ENCODE assay signal across 36 cellular contexts in the genomic region with DNA sequence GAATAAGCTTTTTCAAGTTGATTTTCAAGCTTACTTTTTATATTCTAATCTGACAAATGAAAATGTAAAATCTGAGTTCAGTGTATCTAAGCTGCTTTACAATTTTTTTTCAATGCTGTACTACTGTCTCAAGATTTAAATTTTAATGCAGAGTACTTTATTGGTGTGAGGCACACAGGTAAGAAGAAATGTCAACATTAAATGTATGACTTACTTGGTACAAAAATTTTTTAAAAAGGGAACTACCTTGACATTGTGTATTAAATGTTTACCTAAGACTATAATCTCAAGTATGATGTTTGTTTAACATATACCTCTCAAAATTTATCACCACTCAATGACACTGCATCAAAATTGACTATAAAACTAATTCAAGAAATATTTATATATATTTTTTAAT.
"Had no signal": no experiment of that assay in that cellular context is flagged by ENCODE, and none has a peak within 500 bp of the region (broad histone marks: within the 10 kb centered on the region; RNA-seq: fewer than 3 reads in every experiment).

No MANE protein-coding gene starts in this region.

- H3K9me3 ChIP-seq: adrenal gland, body of pancreas, breast epithelium had no signal

- H3K4me3 ChIP-seq: adrenal gland, body of pancreas, breast epithelium had no signal

- DNase-seq: activated CD4-positive, alpha-beta memory T cell treated with anti-CD3 and anti-CD28 coated beads, Interleukin-2, amount 10 ng/mL, durations not matched to agents 7 days and 5 days; activated CD4-positive, alpha-beta T cell treated with anti-CD3 and anti-CD28 coated beads for 1 hour; activated CD4-positive, alpha-beta T cell treated with anti-CD3 and anti-CD28 coated beads for 36 hours; activated CD4-positive, alpha-beta T cell treated with anti-CD3 and anti-CD28 coated beads for 48 hours; activated CD4-positive, alpha-beta T cell treated with anti-CD3 and anti-CD28 coated beads, Interleukin-2, amount 10 ng/mL, durations not matched to agents 7 days and 5 days; activated CD4-positive, alpha-beta T cell treated with anti-CD3 and anti-CD28 coated beads, Interleukin-2, amount 50 U/mL, for 48 hours; activated CD4-positive, CD25-positive, alpha-beta regulatory T cell; activated CD8-positive, alpha-beta memory T cell treated with anti-CD3 and anti-CD28 coated beads for 24 hours; activated CD8-positive, alpha-beta memory T cell treated with anti-CD3 and anti-CD28 coated beads, Interleukin-2, amount 10 ng/mL, durations not matched to agents 7 days and 5 days; activated CD8-positive, alpha-beta T cell treated with anti-CD3 and anti-CD28 coated beads, Interleukin-2, amount 10 ng/mL, durations not matched to agents 7 days and 5 days; activated effector memory CD4-positive, alpha-beta T cell treated with anti-CD3 and anti-CD28 coated beads, Interleukin-2, amount 50 U/mL, for 16 hours; activated gamma-delta T cell treated with Interleukin-2 at 50 U/mL for 16 hours; activated naive CD4-positive, alpha-beta T cell; activated naive CD4-positive, alpha-beta T cell treated with anti-CD3 and anti-CD28 coated beads for 36 hours; activated naive CD4-positive, alpha-beta T cell treated with anti-CD3 and anti-CD28 coated beads, Interleukin-2, amount 50 U/mL, for 16 hours; activated naive CD8-positive, alpha-beta T cell treated with anti-CD3 and anti-CD28 coated beads for 36 hours; activated T-cell treated with anti-CD3 and anti-CD28 coated beads for 4 hours; activated T-cell treated with anti-CD3 and anti-CD28 coated beads, Interleukin-2, amount 50 U/mL, for 1 hour; activated T-cell treated with anti-CD3 and anti-CD28 coated beads, Interleukin-2, amount 50 U/mL, for 4 hours; activated T-cell treated with anti-CD3 and anti-CD28 coated beads, Interleukin-2, amount 50 U/mL, for 72 hours; adrenal gland; amniotic stem cell; aorta; body of pancreas; brain microvascular endothelial cell; central memory CD4-positive, alpha-beta T cell; T-helper 2 cell; T-helper 9 cell; WERI-Rb-1 had no signal

- H3K27ac ChIP-seq: adrenal gland, body of pancreas, brain microvascular endothelial cell, breast epithelium, WERI-Rb-1 had no signal

- H3K4me1 ChIP-seq: body of pancreas, breast epithelium had no signal

- ATAC-seq: activated CD4-positive, alpha-beta T cell treated with anti-CD3 and anti-CD28 coated beads for 36 hours; activated CD4-positive, CD25-positive, alpha-beta regulatory T cell treated with anti-CD3 and anti-CD28 coated beads, Interleukin-2, amount 50 U/mL, for 24 hours; activated CD8-positive, alpha-beta memory T cell treated with anti-CD3 and anti-CD28 coated beads, Interleukin-2, amount 10 ng/mL, durations not matched to agents 7 days and 5 days; activated CD8-positive, alpha-beta T cell treated with anti-CD3 and anti-CD28 coated beads, Interleukin-2, amount 10 ng/mL, durations not matched to agents 7 days and 5 days; activated naive CD4-positive, alpha-beta T cell treated with anti-CD3 and anti-CD28 coated beads, Interleukin-2, amount 50 U/mL, for 72 hours; activated T-cell treated with anti-CD3 and anti-CD28 coated beads, Interleukin-2, amount 50 U/mL, for 4 hours; activated T-cell treated with anti-CD3 and anti-CD28 coated beads, Interleukin-2, amount 50 U/mL, for 72 hours; activated T-helper 17 cell treated with anti-CD3 and anti-CD28 coated beads, Interleukin-2, amount 50 U/mL, for 72 hours; body of pancreas; WTC11 had no signal

- H3K36me3 ChIP-seq: adrenal gland, brain microvascular endothelial cell, breast epithelium had no signal

- H3K27me3 ChIP-seq: adrenal gland, body of pancreas, brain microvascular endothelial cell, breast epithelium had no signal

- FAIRE-seq: colon, TTC549 had no signal
